Comparison of ENCODE assay signal across 1 cellular context in genomic region chr20:49599746-49600113, GRCh38.
A peak's percentile ranks its signal among the peaks of the same experiment; 100 is the strongest.
TF ChIP-seq lines count a peak whose summit lies in the region.

No MANE protein-coding gene starts in this region.

TF ChIP-seq in HepG2, 621 proteins besides CTCF, POLR2A, EP300 and RAD21 (continued from another document and continues in another):
- TF ChIP-seq TFDP2 (CRISPR knock-in tag; IDR thresholded peaks at IDR 0.05) (no peak), ZNF775 (CRISPR knock-in tag; IDR thresholded peaks at IDR 0.05; ENCODE audit: borderline replicate concordance) (0 out of 2 replicates have a peak, but pooled peaks have one; percentile 52), ZNF629 (CRISPR knock-in tag; conservative IDR thresholded peaks at IDR 0.05) (peak; percentile 99), ZNF660 (CRISPR knock-in tag; IDR thresholded peaks at IDR 0.05; ENCODE audit: borderline replicate concordance, low read depth) (no peak), TRIM22 (IDR thresholded peaks at IDR 0.05) (no peak), GTF3A (CRISPR knock-in tag; conservative IDR thresholded peaks at IDR 0.05) (0 out of 2 replicates have a peak, but pooled peaks have one; percentile 64), ZNF235 (CRISPR knock-in tag; IDR thresholded peaks at IDR 0.05; ENCODE audit: borderline replicate concordance) (0 out of 2 replicates have a peak, but pooled peaks have one; percentile 28), ZBTB8A (CRISPR knock-in tag; IDR thresholded peaks at IDR 0.05; ENCODE audit: borderline replicate concordance, low read depth) (no peak), TOPORS (CRISPR knock-in tag; IDR thresholded peaks at IDR 0.05) (no peak), SKIL (CRISPR knock-in tag; IDR thresholded peaks at IDR 0.05; ENCODE audit: borderline replicate concordance) (no peak), MBD4 (IDR thresholded peaks at IDR 0.05; ENCODE audit: borderline replicate concordance, low read length) (no peak), ZNF44 (CRISPR knock-in tag; IDR thresholded peaks at IDR 0.05) (no peak), AHR (CRISPR knock-in tag; IDR thresholded peaks at IDR 0.05) (no peak), ARNT2 (CRISPR knock-in tag; IDR thresholded peaks at IDR 0.05; ENCODE audit: low read depth) (no peak), ATRX (CRISPR knock-in tag; IDR thresholded peaks at IDR 0.05; ENCODE audit: borderline replicate concordance) (no peak), SOX13 (IDR thresholded peaks at IDR 0.05) (no peak), SOX13 (CRISPR knock-in tag; conservative IDR thresholded peaks at IDR 0.05 in 1 of 2, IDR thresholded peaks at IDR 0.05 in 1 of 2) (no peak), ZBTB26 (CRISPR knock-in tag; IDR thresholded peaks at IDR 0.05; ENCODE audit: borderline replicate concordance) (no peak), NFE2L1 (CRISPR knock-in tag; IDR thresholded peaks at IDR 0.05; ENCODE audit: borderline replicate concordance) (no peak), SPEN (CRISPR knock-in tag; IDR thresholded peaks at IDR 0.05; ENCODE audit: low read depth) (no peak), THYN1 (CRISPR knock-in tag; IDR thresholded peaks at IDR 0.05; ENCODE audit: borderline replicate concordance, low read depth) (no peak; the same call in 1 of the 2 replicates), TCF7 (IDR thresholded peaks at IDR 0.05; ENCODE audit: low read depth) (no peak), SNAI1 (CRISPR knock-in tag; IDR thresholded peaks at IDR 0.05; ENCODE audit: borderline replicate concordance) (no peak), JDP2 (CRISPR knock-in tag; IDR thresholded peaks at IDR 0.05; ENCODE audit: borderline replicate concordance) (no peak), ZNF576 (CRISPR knock-in tag; IDR thresholded peaks at IDR 0.05) (no peak), STAG1 (CRISPR knock-in tag; IDR thresholded peaks at IDR 0.05) (no peak)
- TF ChIP-seq, protein P1, sequence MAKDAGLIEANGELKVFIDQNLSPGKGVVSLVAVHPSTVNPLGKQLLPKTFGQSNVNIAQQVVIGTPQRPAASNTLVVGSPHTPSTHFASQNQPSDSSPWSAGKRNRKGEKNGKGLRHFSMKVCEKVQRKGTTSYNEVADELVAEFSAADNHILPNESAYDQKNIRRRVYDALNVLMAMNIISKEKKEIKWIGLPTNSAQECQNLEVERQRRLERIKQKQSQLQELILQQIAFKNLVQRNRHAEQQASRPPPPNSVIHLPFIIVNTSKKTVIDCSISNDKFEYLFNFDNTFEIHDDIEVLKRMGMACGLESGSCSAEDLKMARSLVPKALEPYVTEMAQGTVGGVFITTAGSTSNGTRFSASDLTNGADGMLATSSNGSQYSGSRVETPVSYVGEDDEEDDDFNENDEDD (CRISPR knock-in tag; IDR thresholded peaks at IDR 0.05; ENCODE audit: borderline replicate concordance), result no peak
- TF ChIP-seq, protein P2, sequence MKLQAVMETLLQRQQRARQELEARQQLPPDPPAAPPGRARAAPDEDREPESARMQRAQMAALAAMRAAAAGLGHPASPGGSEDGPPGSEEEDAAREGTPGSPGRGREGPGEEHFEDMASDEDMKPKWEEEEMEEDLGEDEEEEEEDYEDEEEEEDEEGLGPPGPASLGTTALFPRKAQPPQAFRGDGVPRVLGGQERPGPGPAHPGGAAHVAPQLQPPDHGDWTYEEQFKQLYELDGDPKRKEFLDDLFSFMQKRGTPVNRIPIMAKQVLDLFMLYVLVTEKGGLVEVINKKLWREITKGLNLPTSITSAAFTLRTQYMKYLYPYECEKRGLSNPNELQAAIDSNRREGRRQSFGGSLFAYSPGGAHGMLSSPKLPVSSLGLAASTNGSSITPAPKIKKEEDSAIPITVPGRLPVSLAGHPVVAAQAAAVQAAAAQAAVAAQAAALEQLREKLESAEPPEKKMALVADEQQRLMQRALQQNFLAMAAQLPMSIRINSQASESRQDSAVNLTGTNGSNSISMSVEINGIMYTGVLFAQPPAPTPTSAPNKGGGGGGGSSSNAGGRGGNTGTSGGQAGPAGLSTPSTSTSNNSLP (IDR thresholded peaks at IDR 0.05; ENCODE audit: low read depth, low read length), result no peak
- TF ChIP-seq, protein P3, sequence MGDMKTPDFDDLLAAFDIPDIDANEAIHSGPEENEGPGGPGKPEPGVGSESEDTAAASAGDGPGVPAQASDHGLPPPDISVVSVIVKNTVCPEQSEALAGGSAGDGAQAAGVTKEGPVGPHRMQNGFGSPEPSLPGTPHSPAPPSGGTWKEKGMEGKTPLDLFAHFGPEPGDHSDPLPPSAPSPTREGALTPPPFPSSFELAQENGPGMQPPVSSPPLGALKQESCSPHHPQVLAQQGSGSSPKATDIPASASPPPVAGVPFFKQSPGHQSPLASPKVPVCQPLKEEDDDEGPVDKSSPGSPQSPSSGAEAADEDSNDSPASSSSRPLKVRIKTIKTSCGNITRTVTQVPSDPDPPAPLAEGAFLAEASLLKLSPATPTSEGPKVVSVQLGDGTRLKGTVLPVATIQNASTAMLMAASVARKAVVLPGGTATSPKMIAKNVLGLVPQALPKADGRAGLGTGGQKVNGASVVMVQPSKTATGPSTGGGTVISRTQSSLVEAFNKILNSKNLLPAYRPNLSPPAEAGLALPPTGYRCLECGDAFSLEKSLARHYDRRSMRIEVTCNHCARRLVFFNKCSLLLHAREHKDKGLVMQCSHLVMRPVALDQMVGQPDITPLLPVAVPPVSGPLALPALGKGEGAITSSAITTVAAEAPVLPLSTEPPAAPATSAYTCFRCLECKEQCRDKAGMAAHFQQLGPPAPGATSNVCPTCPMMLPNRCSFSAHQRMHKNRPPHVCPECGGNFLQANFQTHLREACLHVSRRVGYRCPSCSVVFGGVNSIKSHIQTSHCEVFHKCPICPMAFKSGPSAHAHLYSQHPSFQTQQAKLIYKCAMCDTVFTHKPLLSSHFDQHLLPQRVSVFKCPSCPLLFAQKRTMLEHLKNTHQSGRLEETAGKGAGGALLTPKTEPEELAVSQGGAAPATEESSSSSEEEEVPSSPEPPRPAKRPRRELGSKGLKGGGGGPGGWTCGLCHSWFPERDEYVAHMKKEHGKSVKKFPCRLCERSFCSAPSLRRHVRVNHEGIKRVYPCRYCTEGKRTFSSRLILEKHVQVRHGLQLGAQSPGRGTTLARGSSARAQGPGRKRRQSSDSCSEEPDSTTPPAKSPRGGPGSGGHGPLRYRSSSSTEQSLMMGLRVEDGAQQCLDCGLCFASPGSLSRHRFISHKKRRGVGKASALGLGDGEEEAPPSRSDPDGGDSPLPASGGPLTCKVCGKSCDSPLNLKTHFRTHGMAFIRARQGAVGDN (CRISPR knock-in tag; IDR thresholded peaks at IDR 0.05), result no peak
- TF ChIP-seq, protein P4, sequence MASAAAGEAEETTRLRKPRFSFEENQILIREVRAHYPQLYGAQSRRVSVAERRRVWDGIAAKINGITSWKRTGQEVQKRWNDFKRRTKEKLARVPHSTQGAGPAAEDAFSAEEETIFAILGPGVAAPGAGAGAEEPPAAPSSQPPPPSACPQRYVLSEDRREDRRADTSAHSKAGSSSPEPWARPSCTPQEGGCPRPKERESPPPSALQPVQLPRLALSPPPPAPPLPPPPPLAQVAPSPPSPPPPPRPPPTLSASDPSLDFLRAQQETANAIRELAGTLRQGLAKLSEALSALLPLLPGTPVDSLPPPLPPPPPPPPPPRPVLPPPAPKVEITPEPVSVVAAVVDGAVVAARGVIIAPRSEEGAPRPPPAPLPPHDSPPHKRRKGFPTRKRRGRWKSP (CRISPR knock-in tag; IDR thresholded peaks at IDR 0.05), result no peak
- TF ChIP-seq, protein P5, sequence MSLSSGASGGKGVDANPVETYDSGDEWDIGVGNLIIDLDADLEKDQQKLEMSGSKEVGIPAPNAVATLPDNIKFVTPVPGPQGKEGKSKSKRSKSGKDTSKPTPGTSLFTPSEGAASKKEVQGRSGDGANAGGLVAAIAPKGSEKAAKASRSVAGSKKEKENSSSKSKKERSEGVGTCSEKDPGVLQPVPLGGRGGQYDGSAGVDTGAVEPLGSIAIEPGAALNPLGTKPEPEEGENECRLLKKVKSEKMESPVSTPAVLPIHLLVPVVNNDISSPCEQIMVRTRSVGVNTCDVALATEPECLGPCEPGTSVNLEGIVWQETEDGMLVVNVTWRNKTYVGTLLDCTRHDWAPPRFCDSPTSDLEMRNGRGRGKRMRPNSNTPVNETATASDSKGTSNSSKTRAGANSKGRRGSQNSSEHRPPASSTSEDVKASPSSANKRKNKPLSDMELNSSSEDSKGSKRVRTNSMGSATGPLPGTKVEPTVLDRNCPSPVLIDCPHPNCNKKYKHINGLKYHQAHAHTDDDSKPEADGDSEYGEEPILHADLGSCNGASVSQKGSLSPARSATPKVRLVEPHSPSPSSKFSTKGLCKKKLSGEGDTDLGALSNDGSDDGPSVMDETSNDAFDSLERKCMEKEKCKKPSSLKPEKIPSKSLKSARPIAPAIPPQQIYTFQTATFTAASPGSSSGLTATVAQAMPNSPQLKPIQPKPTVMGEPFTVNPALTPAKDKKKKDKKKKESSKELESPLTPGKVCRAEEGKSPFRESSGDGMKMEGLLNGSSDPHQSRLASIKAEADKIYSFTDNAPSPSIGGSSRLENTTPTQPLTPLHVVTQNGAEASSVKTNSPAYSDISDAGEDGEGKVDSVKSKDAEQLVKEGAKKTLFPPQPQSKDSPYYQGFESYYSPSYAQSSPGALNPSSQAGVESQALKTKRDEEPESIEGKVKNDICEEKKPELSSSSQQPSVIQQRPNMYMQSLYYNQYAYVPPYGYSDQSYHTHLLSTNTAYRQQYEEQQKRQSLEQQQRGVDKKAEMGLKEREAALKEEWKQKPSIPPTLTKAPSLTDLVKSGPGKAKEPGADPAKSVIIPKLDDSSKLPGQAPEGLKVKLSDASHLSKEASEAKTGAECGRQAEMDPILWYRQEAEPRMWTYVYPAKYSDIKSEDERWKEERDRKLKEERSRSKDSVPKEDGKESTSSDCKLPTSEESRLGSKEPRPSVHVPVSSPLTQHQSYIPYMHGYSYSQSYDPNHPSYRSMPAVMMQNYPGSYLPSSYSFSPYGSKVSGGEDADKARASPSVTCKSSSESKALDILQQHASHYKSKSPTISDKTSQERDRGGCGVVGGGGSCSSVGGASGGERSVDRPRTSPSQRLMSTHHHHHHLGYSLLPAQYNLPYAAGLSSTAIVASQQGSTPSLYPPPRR (CRISPR knock-in tag; IDR thresholded peaks at IDR 0.05; ENCODE audit: borderline replicate concordance), result peak; percentile 10; the same call in 1 of the 2 replicates
- TF ChIP-seq, protein P6, sequence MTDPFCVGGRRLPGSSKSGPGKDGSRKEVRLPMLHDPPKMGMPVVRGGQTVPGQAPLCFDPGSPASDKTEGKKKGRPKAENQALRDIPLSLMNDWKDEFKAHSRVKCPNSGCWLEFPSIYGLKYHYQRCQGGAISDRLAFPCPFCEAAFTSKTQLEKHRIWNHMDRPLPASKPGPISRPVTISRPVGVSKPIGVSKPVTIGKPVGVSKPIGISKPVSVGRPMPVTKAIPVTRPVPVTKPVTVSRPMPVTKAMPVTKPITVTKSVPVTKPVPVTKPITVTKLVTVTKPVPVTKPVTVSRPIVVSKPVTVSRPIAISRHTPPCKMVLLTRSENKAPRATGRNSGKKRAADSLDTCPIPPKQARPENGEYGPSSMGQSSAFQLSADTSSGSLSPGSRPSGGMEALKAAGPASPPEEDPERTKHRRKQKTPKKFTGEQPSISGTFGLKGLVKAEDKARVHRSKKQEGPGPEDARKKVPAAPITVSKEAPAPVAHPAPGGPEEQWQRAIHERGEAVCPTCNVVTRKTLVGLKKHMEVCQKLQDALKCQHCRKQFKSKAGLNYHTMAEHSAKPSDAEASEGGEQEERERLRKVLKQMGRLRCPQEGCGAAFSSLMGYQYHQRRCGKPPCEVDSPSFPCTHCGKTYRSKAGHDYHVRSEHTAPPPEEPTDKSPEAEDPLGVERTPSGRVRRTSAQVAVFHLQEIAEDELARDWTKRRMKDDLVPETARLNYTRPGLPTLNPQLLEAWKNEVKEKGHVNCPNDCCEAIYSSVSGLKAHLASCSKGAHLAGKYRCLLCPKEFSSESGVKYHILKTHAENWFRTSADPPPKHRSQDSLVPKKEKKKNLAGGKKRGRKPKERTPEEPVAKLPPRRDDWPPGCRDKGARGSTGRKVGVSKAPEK (CRISPR knock-in tag; IDR thresholded peaks at IDR 0.05; ENCODE audit: borderline replicate concordance), result no peak
